1 cellular context compared by ENCODE assay signal in genomic region chr4:175273995-175274753, GRCh38.
TF ChIP-seq lines count a peak whose summit lies in the region.

No MANE protein-coding gene starts in this region.

TF ChIP-seq in H1, 55 proteins besides CTCF, POLR2A, EP300 and RAD21:
- no peak for TF ChIP-seq HDAC6 (IDR thresholded peaks at IDR 0.05; ENCODE audit: low read depth, low read length)
- TF ChIP-seq CEBPB (IDR thresholded peaks at IDR 0.05; ENCODE audit: low read depth, low read length) = peak; percentile 82
